In genomic region chr11:119048644-119049043, GRCh38 we compare ENCODE assay signal across 14 cellular contexts. TPM values are rescaled to one million over a fixed set of nuclear protein-coding genes. Genes with fewer than 3 reads are reported as not detected.
DNase-seq lines count a peak whose midpoint lies in the region; ATAC-seq and TF ChIP-seq lines count a peak whose summit lies in the region.
"Had no signal": no experiment of that assay in that cellular context is flagged by ENCODE, and none has a peak within 500 bp of the region (broad histone marks: within the 10 kb centered on the region; RNA-seq: fewer than 3 reads in every experiment).

No MANE protein-coding gene starts in this region.

- H3K36me3 Mint-ChIP-seq in activated CD8-positive, alpha-beta memory T cell treated with anti-CD3 and anti-CD28 coated beads, Interleukin-2, amount 10 ng/mL, durations not matched to agents 7 days and 5 days = peaks cover 42% of the 10 kb centered on the region
- H3K36me3 Mint-ChIP-seq in activated T-helper 17 cell treated with anti-CD3 and anti-CD28 coated beads, Interleukin-2, amount 50 U/mL, for 72 hours (ENCODE audit: low read depth) = peaks cover 97% of the 10 kb centered on the region
- H3K36me3 Mint-ChIP-seq in endothelial cell (ENCODE audit: low read depth, unreplicated experiment) = peaks cover 71% of the 10 kb centered on the region

- H3K9ac ChIP-seq in DND-41 (ENCODE audit: low read depth, low read length) = no peak overlapping the region
- H3K9ac ChIP-seq: BLaER1 had no signal

- H3K27me3 ChIP-seq in DND-41 (ENCODE audit: insufficient read depth, low read length, poor library complexity) = no peaks in the 10 kb centered on the region
- H3K27me3 ChIP-seq: BLaER1 had no signal

- CTCF ChIA-PET in activated CD8-positive, alpha-beta memory T cell treated with anti-CD3 and anti-CD28 coated beads, Interleukin-2, amount 10 ng/mL, durations not matched to agents 7 days and 5 days (lab: Charles Lee) = interaction anchor here (1.2 to 2.4 kb wide), 2 partner anchors 17 to 19 kb away, joined by 3 to 10 read pairs; partner anchors contain the start of genes SLC37A4 and VPS11

- TF ChIP-seq CTCF in DND-41 (IDR thresholded peaks at IDR 0.05; ENCODE audit: borderline replicate concordance, extremely low read depth, low read length, poor library complexity, severe bottlenecking) (no peak), endothelial cell (IDR thresholded peaks at IDR 0.05; ENCODE audit: unreplicated experiment) (no peak)

- no peaks in the 10 kb centered on the region for H3K4me1 ChIP-seq in DND-41 (ENCODE audit: insufficient read depth, low read length)
- H3K4me1 ChIP-seq: BLaER1 had no signal

- DNase-seq in activated CD8-positive, alpha-beta memory T cell treated with anti-CD3 and anti-CD28 coated beads, Interleukin-2, amount 10 ng/mL, durations not matched to agents 7 days and 5 days = no peak
- DNase-seq in activated CD8-positive, alpha-beta memory T cell treated with anti-CD3 and anti-CD28 coated beads, Interleukin-2, amount 50 U/mL, for 4 hours = no peak
- DNase-seq in DND-41 (no peak), endothelial cell (ENCODE audit: low spot score) (no peak)
- DNase-seq: AML-193, DMS 273 treated with DMSO at 0.1 percent for 48 hours, H7 had no signal

- H3K79me2 ChIP-seq in DND-41 (ENCODE audit: insufficient read depth, low read length) = peaks cover 5% of the 10 kb centered on the region; the same call in 1 of the 2 replicates

- no peak overlapping the region for H3K27ac ChIP-seq in DND-41 (ENCODE audit: low read length)
- H3K27ac ChIP-seq: 22Rv1 had no signal

- H3K4me3 ChIP-seq in DND-41 (ENCODE audit: low read depth in 1 of 2, low read length in 2 of 2) = no peak overlapping the region
- H3K4me3 ChIP-seq: BLaER1, GM23338 had no signal

- no peaks in the 10 kb centered on the region for H3K27me3 Mint-ChIP-seq in activated CD8-positive, alpha-beta memory T cell treated with anti-CD3 and anti-CD28 coated beads, Interleukin-2, amount 10 ng/mL, durations not matched to agents 7 days and 5 days
- H3K27me3 Mint-ChIP-seq in activated T-helper 17 cell treated with anti-CD3 and anti-CD28 coated beads, Interleukin-2, amount 50 U/mL, for 72 hours = no peaks in the 10 kb centered on the region
- peaks cover 8% of the 10 kb centered on the region for H3K27me3 Mint-ChIP-seq in endothelial cell (ENCODE audit: unreplicated experiment)

- peaks cover 91% of the 10 kb centered on the region for H3K36me3 ChIP-seq in DND-41 (ENCODE audit: insufficient read depth, low read length)

- peak overlapping the region; percentile 29 for H3K27ac Mint-ChIP-seq in activated CD8-positive, alpha-beta memory T cell treated with anti-CD3 and anti-CD28 coated beads, Interleukin-2, amount 10 ng/mL, durations not matched to agents 7 days and 5 days
- H3K27ac Mint-ChIP-seq in activated T-helper 17 cell treated with anti-CD3 and anti-CD28 coated beads, Interleukin-2, amount 50 U/mL, for 72 hours = peak overlapping the region; percentile 63
- no peak overlapping the region for H3K27ac Mint-ChIP-seq in endothelial cell (ENCODE audit: unreplicated experiment)
- H3K27ac Mint-ChIP-seq: GM23338 had no signal

- H3K4me2 ChIP-seq in DND-41 (ENCODE audit: insufficient read depth, low read length) = no peak overlapping the region
- H3K4me2 ChIP-seq: BLaER1, GM23338 had no signal

- ATAC-seq in activated CD8-positive, alpha-beta memory T cell treated with anti-CD3 and anti-CD28 coated beads, Interleukin-2, amount 10 ng/mL, durations not matched to agents 7 days and 5 days = no peak
- ATAC-seq in DND-41 (ENCODE audit: insufficient read depth, low read depth) = peak; percentile 45; the same call in 2 of the 3 replicates
- no peak for ATAC-seq in activated T-helper 17 cell treated with anti-CD3 and anti-CD28 coated beads, Interleukin-2, amount 50 U/mL, for 72 hours (replicated peaks)
- no peak for ATAC-seq in GM18909 (IDR thresholded peaks at IDR 0.05; ENCODE audit: poor library complexity, unreplicated experiment)
- ATAC-seq in HG02610 (IDR thresholded peaks at IDR 0.05; ENCODE audit: unreplicated experiment) = no peak
- no peak for ATAC-seq in HG03175 (IDR thresholded peaks at IDR 0.05; ENCODE audit: unreplicated experiment)
- ATAC-seq: GM23338 had no signal

- no peaks in the 10 kb centered on the region for H3K9me3 Mint-ChIP-seq in activated CD8-positive, alpha-beta memory T cell treated with anti-CD3 and anti-CD28 coated beads, Interleukin-2, amount 10 ng/mL, durations not matched to agents 7 days and 5 days (ENCODE audit: low read depth)
- no peaks in the 10 kb centered on the region for H3K9me3 Mint-ChIP-seq in activated T-helper 17 cell treated with anti-CD3 and anti-CD28 coated beads, Interleukin-2, amount 50 U/mL, for 72 hours
- H3K9me3 Mint-ChIP-seq in endothelial cell (ENCODE audit: unreplicated experiment) = no peaks in the 10 kb centered on the region
- H3K9me3 Mint-ChIP-seq: GM23338 had no signal

- no peaks in the 10 kb centered on the region for H3K9me3 ChIP-seq in DND-41 (ENCODE audit: insufficient read depth, low read length, severe bottlenecking)
- H3K9me3 ChIP-seq: BLaER1 had no signal

- H3K4me3 Mint-ChIP-seq in activated CD8-positive, alpha-beta memory T cell treated with anti-CD3 and anti-CD28 coated beads, Interleukin-2, amount 10 ng/mL, durations not matched to agents 7 days and 5 days = no peak overlapping the region
- no peak overlapping the region for H3K4me3 Mint-ChIP-seq in activated T-helper 17 cell treated with anti-CD3 and anti-CD28 coated beads, Interleukin-2, amount 50 U/mL, for 72 hours
- peak overlapping the region; percentile 48 for H3K4me3 Mint-ChIP-seq in endothelial cell (ENCODE audit: unreplicated experiment)
- H3K4me3 Mint-ChIP-seq: GM23338 had no signal

- peaks cover 25% of the 10 kb centered on the region for H3K4me1 Mint-ChIP-seq in activated CD8-positive, alpha-beta memory T cell treated with anti-CD3 and anti-CD28 coated beads, Interleukin-2, amount 10 ng/mL, durations not matched to agents 7 days and 5 days
- H3K4me1 Mint-ChIP-seq in activated T-helper 17 cell treated with anti-CD3 and anti-CD28 coated beads, Interleukin-2, amount 50 U/mL, for 72 hours = peaks cover 30% of the 10 kb centered on the region
- H3K4me1 Mint-ChIP-seq in endothelial cell (ENCODE audit: unreplicated experiment) = no peaks in the 10 kb centered on the region

- 0 out of 2 replicates have a peak, but pooled peaks cover 3% of the 10 kb centered on the region for H4K20me1 ChIP-seq in DND-41 (ENCODE audit: insufficient read depth, low read length)

- no peak overlapping the region for H2AFZ ChIP-seq in DND-41 (ENCODE audit: low read depth, low read length)
- H2AFZ ChIP-seq: GM23338 had no signal

RNA-seq across cellular contexts. Expression of gene HYOU1, which starts 8.4 kb away (rescaled TPM):
- total RNA-seq in activated CD8-positive, alpha-beta memory T cell treated with anti-CD3 and anti-CD28 coated beads, Interleukin-2, amount 10 ng/mL, durations not matched to agents 7 days and 5 days = 100 to 1,000 TPM; 108 to 163 TPM
- 100 to 1,000 TPM in 1 of 2 donors, 10 to 100 TPM in 1; 67.7 to 117 TPM for total RNA-seq in activated T-helper 17 cell treated with anti-CD3 and anti-CD28 coated beads, Interleukin-2, amount 50 U/mL, for 72 hours
- total RNA-seq in endothelial cell (ENCODE audit: unreplicated experiment) = 243 TPM

RNA-seq across cellular contexts. Expression of gene SLC37A4, which starts 18.0 kb away (rescaled TPM):
- 10 to 100 TPM; 26.0 to 26.5 TPM for total RNA-seq in activated CD8-positive, alpha-beta memory T cell treated with anti-CD3 and anti-CD28 coated beads, Interleukin-2, amount 10 ng/mL, durations not matched to agents 7 days and 5 days
- 10 to 100 TPM; 28.1 to 36.8 TPM for total RNA-seq in activated T-helper 17 cell treated with anti-CD3 and anti-CD28 coated beads, Interleukin-2, amount 50 U/mL, for 72 hours
- total RNA-seq in endothelial cell (ENCODE audit: unreplicated experiment) = 21.9 TPM

RNA-seq across cellular contexts. Expression of gene VPS11, which starts 19.0 kb away (rescaled TPM):
- 10 to 100 TPM; 30.1 to 31.2 TPM for total RNA-seq in activated CD8-positive, alpha-beta memory T cell treated with anti-CD3 and anti-CD28 coated beads, Interleukin-2, amount 10 ng/mL, durations not matched to agents 7 days and 5 days
- total RNA-seq in activated T-helper 17 cell treated with anti-CD3 and anti-CD28 coated beads, Interleukin-2, amount 50 U/mL, for 72 hours = 10 to 100 TPM; 31.7 to 33.7 TPM
- 32.7 TPM for total RNA-seq in endothelial cell (ENCODE audit: unreplicated experiment)

RNA-seq across cellular contexts. Expression of gene TRAPPC4, which starts 30.1 kb away (rescaled TPM):
- total RNA-seq in activated CD8-positive, alpha-beta memory T cell treated with anti-CD3 and anti-CD28 coated beads, Interleukin-2, amount 10 ng/mL, durations not matched to agents 7 days and 5 days = 10 to 100 TPM; 73.9 to 91.5 TPM
- 10 to 100 TPM; 75.2 to 77.6 TPM for total RNA-seq in activated T-helper 17 cell treated with anti-CD3 and anti-CD28 coated beads, Interleukin-2, amount 50 U/mL, for 72 hours
- 60.4 TPM for total RNA-seq in endothelial cell (ENCODE audit: unreplicated experiment)

RNA-seq across cellular contexts. Expression of gene RPS25, which starts 30.5 kb away (rescaled TPM):
- 1,000 to 10,000 TPM in 1 of 2 experiments, 100 to 1,000 TPM in 1; 945 to 1,070 TPM for total RNA-seq in activated CD8-positive, alpha-beta memory T cell treated with anti-CD3 and anti-CD28 coated beads, Interleukin-2, amount 10 ng/mL, durations not matched to agents 7 days and 5 days
- 1,000 to 10,000 TPM; 1,597 to 2,232 TPM for total RNA-seq in activated T-helper 17 cell treated with anti-CD3 and anti-CD28 coated beads, Interleukin-2, amount 50 U/mL, for 72 hours
- 1,293 TPM for total RNA-seq in endothelial cell (ENCODE audit: unreplicated experiment)
